In the genomic region with DNA sequence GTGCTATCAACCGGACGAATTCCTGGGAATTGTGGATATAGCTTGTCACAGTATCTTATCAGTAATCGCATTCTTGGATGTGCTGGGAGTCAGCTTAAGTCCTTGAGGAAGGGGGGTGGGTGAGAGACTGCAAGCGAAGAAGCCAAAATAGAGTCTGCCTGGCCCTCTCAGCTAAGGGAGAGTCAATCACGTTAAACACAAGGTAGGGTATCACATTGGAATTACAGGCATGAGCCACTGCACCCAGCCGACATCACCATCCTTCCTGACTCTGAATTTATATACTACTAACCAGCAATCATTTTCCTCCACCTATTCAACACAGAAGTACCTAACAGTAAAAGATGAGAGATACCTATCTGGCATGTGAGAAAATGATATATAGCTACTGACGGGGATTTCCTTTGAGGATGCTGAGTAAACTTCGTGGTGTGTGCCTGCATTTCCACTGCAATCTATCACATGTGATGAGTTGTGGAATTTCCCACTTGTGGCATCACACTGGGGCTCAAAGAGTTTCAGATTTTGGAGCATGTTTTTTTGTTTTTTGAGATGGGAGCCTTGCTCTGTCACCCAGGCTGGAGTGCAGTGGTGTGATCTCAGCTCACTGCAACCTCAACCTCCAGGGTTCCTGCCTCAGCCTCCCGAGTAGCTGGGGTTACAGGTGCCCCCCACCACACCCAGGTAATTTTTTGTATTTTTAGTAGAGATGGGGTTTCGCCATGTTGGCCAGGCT, we compare ENCODE assay signal across 7 cellular contexts.
A peak's percentile ranks its signal among the peaks of the same experiment; 100 is the strongest.
DNase-seq lines count a peak whose midpoint lies in the region; ATAC-seq and TF ChIP-seq lines count a peak whose summit lies in the region.
"Not testable (repeated sequence)": the region's sequence is repeated elsewhere in the genome, so short reads cannot be mapped to it uniquely, and the experiment has no call there.

No MANE protein-coding gene starts in this region.

- not testable (repeated sequence) for H3K9me3 Mint-ChIP-seq in activated T-cell treated with anti-CD3 and anti-CD28 coated beads, Interleukin-2, amount 50 U/mL, for 24 hours

- H3K4me3 Mint-ChIP-seq in activated T-cell treated with anti-CD3 and anti-CD28 coated beads, Interleukin-2, amount 50 U/mL, for 24 hours, result peak overlapping the region; percentile 61

- TF ChIP-seq CTCF in GM10266 (IDR thresholded peaks at IDR 0.05; ENCODE audit: control insufficient read depth, insufficient read depth, low read depth, missing control alignments), result not testable (repeated sequence)

- peaks cover 23% of the 10 kb centered on the region for H3K36me3 Mint-ChIP-seq in activated T-cell treated with anti-CD3 and anti-CD28 coated beads, Interleukin-2, amount 50 U/mL, for 24 hours (ENCODE audit: low read depth)

- H3K4me1 Mint-ChIP-seq in activated T-cell treated with anti-CD3 and anti-CD28 coated beads, Interleukin-2, amount 50 U/mL, for 24 hours (ENCODE audit: low read depth), result peaks cover 21% of the 10 kb centered on the region

- not testable (repeated sequence) for H3K27ac Mint-ChIP-seq in activated T-cell treated with anti-CD3 and anti-CD28 coated beads, Interleukin-2, amount 50 U/mL, for 24 hours

- not testable (repeated sequence) for H3K27me3 Mint-ChIP-seq in activated T-cell treated with anti-CD3 and anti-CD28 coated beads, Interleukin-2, amount 50 U/mL, for 24 hours

- ATAC-seq in HG03378 (IDR thresholded peaks at IDR 0.05; ENCODE audit: unreplicated experiment), result peak; percentile 66

- peak; percentile 75 for DNase-seq in GM10266 (ENCODE audit: extremely low spot score)
- DNase-seq in activated CD4-positive, CD25-positive, alpha-beta regulatory T cell treated with anti-CD3 and anti-CD28 coated beads, Interleukin-2, amount 50 U/mL, for 16 hours (ENCODE audit: low read depth, low spot score), result peak; percentile 40
- DNase-seq in activated T-cell treated with anti-CD3 and anti-CD28 coated beads, Interleukin-2, amount 50 U/mL, for 24 hours, result peak; percentile 68
- DNase-seq in activated naive CD8-positive, alpha-beta T cell treated with anti-CD3 and anti-CD28 coated beads, Interleukin-2, amount 50 U/mL, for 16 hours (ENCODE audit: low read depth, low spot score), result peak; percentile 27
- peak; percentile 66 for DNase-seq in islet precursor cell
- peak; percentile 61 for DNase-seq in stimulated activated CD4-positive, alpha-beta T cell treated with anti-CD3 and anti-CD28 coated beads, Interleukin-2, amount 100 ng/mL, for 4 hours (ENCODE audit: low read depth)

Comparison
In these comparisons a context has a peak if more than half of its experiments do, and no peak if none do; other contexts are left out.
1. Peak in every context shown above with its lines: DNase-seq and ATAC-seq.